ENCODE assay signal across 12 cellular contexts in the genomic region with DNA sequence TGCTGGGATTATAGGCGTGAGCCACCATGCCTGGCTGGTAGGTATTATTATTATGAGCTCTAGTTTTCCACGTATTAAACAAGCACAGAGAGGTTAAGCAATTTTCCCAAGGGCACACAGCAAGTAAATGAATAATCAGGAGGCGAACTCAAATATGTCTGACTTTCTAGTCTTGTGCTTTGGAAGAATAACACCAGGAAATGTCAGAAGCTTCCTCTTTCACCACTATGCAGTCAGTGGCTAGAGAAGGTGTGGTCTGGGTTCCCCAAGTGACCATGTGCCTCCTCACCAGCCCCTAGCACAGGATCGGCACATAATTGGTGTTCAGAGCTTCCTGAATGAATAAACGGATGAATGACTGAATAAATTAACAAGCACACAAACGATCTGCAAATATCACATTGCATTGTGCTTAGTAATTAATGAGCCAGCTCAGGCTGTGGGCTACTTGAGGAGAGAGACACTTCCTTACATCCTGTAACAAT. TPM values are rescaled to one million over a fixed set of nuclear protein-coding genes. Genes with fewer than 3 reads are reported as not detected.
DNase-seq lines count a peak whose midpoint lies in the region; ATAC-seq and TF ChIP-seq lines count a peak whose summit lies in the region.
"Had no signal": no experiment of that assay in that cellular context is flagged by ENCODE, and none has a peak within 500 bp of the region (broad histone marks: within the 10 kb centered on the region; RNA-seq: fewer than 3 reads in every experiment).

No MANE protein-coding gene starts in this region.

- H3K4me3 ChIP-seq in foreskin fibroblast (ENCODE audit: low read depth in 1 of 2, low read length in 2 of 2), result no peak overlapping the region

- ATAC-seq in GM19455 (IDR thresholded peaks at IDR 0.05; ENCODE audit: unreplicated experiment) (no peak), GM18511 (IDR thresholded peaks at IDR 0.05; ENCODE audit: unreplicated experiment) (no peak)
- ATAC-seq: naive thymus-derived CD8-positive, alpha-beta T cell; sciatic nerve had no signal

- TF ChIP-seq CTCF in foreskin fibroblast (IDR thresholded peaks at IDR 0.05; ENCODE audit: low read depth, low read length) (no peak), GM13976 (IDR thresholded peaks at IDR 0.05; ENCODE audit: borderline replicate concordance, control extremely low read depth, extremely low read depth, insufficient read depth, missing control alignments) (no peak)

- DNase-seq in DMS153 treated with DMSO at 0.1 percent for 48 hours (lab: John Stamatoyannopoulos, UW; ENCODE audit: unreplicated experiment) (peak; percentile 54), HT1080 (ENCODE audit: low read depth) (peak; percentile 44), foreskin fibroblast (peak; percentile 20 to 29), GM13976 (ENCODE audit: low spot score) (no peak)
- DNase-seq in activated CD4-positive, alpha-beta T cell treated with anti-CD3 and anti-CD28 coated beads for 48 hours, result no peak
- DNase-seq: activated CD4-positive, alpha-beta T cell treated with anti-CD3 and anti-CD28 coated beads for 4 hours; effector CD4-positive, alpha-beta T cell; naive thymus-derived CD8-positive, alpha-beta T cell had no signal

- in situ Hi-C loops in GM13976 (cut with MboI; ENCODE audit: low sequenced_read_pairs, unreplicated experiment), result no loop called here

TF ChIP-seq in PFSK-1, 5 proteins besides CTCF, POLR2A, EP300 and RAD21:
- TF ChIP-seq REST (IDR thresholded peaks at IDR 0.05; ENCODE audit: insufficient read depth in 1 of 2, low read depth in 2 of 2, low read length in 2 of 2) (no peak), SIN3A (IDR thresholded peaks at IDR 0.05; ENCODE audit: borderline replicate concordance, insufficient read depth, low read length) (peak; percentile 41; the same call in 1 of the 2 replicates)

RNA-seq across cellular contexts. Expression of gene SCNN1B, which starts 21.6 kb away (rescaled TPM):
- total RNA-seq in HT1080 (2014; rRNA removed; shearing (Covaris generic)), result not detected in 2 replicates
- not detected in 2 replicates for polyA plus RNA-seq in HT1080 (2015; cell fraction: cytosol; rRNA removed)
- not detected in 2 replicates for polyA plus RNA-seq in HT1080 (2015; cell fraction: nucleus; rRNA removed)
- polyA plus RNA-seq in PFSK-1 (2012; ENCODE audit: insufficient read length, low read depth), result 8.2 TPM
- total RNA-seq: naive thymus-derived CD8-positive, alpha-beta T cell had no signal
- polyA plus RNA-seq: naive thymus-derived CD8-positive, alpha-beta T cell had no signal

Comparison
In these comparisons a context has a peak if more than half of its experiments do, and no peak if none do; other contexts are left out.
1. DNase-seq: peak in DMS153 treated with DMSO at 0.1 percent for 48 hours (single experiment), HT1080 (single experiment) and foreskin fibroblast (2 of 2); none in activated CD4-positive, alpha-beta T cell treated with anti-CD3 and anti-CD28 coated beads for 48 hours (single experiment) and GM13976 (single experiment).